ENCODE assay signal across 8 cellular contexts in genomic region chr15:20102862-20103261, GRCh38.
DNase-seq lines count a peak whose midpoint lies in the region; ATAC-seq and TF ChIP-seq lines count a peak whose summit lies in the region.
"Not testable (repeated sequence)": the region's sequence is repeated elsewhere in the genome, so short reads cannot be mapped to it uniquely, and the experiment has no call there.

No MANE protein-coding gene starts in this region.

- not testable (repeated sequence) for TF ChIP-seq EP300 in esophagus muscularis mucosa (IDR thresholded peaks at IDR 0.05)

- WGBS in H9 (ENCODE audit: extremely low coverage, insufficient read length, low lambda C conversion rate), result no CpG with 5 or more reads among the region's 5 CpGs
- WGBS in esophagus muscularis mucosa, result 69% methylated on average over 3 of the region's 5 CpGs
- whole genome bisulfite sequencing in psoas muscle, 3 donors, result 62 to 81% (median 73%) methylated on average over 4 to 5 of the region's 5 CpGs

- not testable (repeated sequence) for TF ChIP-seq POLR2A in esophagus muscularis mucosa (IDR thresholded peaks at IDR 0.05; ENCODE audit: low read depth)

- not testable (repeated sequence) for H2AFZ ChIP-seq in H9 (ENCODE audit: low read length)

- H3K27me3 Mint-ChIP-seq in H9 (ENCODE audit: low read depth); activated CD4-positive, alpha-beta T cell treated with anti-CD3 and anti-CD28 coated beads, Interleukin-2, amount 10 ng/mL, durations not matched to agents 24 days and 14 days: not testable (repeated sequence)

- not testable (repeated sequence) for H3K27me3 ChIP-seq in H9 (ENCODE audit: insufficient read depth, low read length); esophagus muscularis mucosa; right atrium auricular region; psoas muscle (ENCODE audit: insufficient read depth in 3 of 3, low read length in 2 of 3); upper lobe of right lung

- not testable (repeated sequence) for H3K56ac ChIP-seq in H9 (ENCODE audit: insufficient read length, low read depth, low read length)

- not testable (repeated sequence) for H4K20me1 ChIP-seq in H9 (ENCODE audit: control insufficient read depth, insufficient read depth, insufficient read length)

- H3K79me2 ChIP-seq in H9 (ENCODE audit: insufficient read depth, low read length), result not testable (repeated sequence)

- not testable (repeated sequence) for H3K4me1 Mint-ChIP-seq in H9; activated CD4-positive, alpha-beta T cell treated with anti-CD3 and anti-CD28 coated beads, Interleukin-2, amount 10 ng/mL, durations not matched to agents 24 days and 14 days

- H4K8ac ChIP-seq in H9 (replicated peaks; ENCODE audit: insufficient read length, low read depth, low read length), result not testable (repeated sequence)

- not testable (repeated sequence) for H2BK12ac ChIP-seq in H9 (ENCODE audit: insufficient read length, low read depth, low read length)

- not testable (repeated sequence) for H3K9ac ChIP-seq in H9 (ENCODE audit: extremely low read depth, insufficient read length, low read length)

- not testable (repeated sequence) for H3K36me3 ChIP-seq in esophagus muscularis mucosa; right atrium auricular region; mucosa of descending colon (ENCODE audit: low read depth); psoas muscle (ENCODE audit: insufficient read depth in 1 of 2, low read depth in 1 of 2); upper lobe of right lung

- not testable (repeated sequence) for H2BK120ac ChIP-seq in H9 (ENCODE audit: low read depth, low read length, poor library complexity, severe bottlenecking)

- not testable (repeated sequence) for H2BK15ac ChIP-seq in H9 (ENCODE audit: low read depth, low read length)

- not testable (repeated sequence) for TF ChIP-seq CTCF in H9 (conservative IDR thresholded peaks at IDR 0.05); esophagus muscularis mucosa (IDR thresholded peaks at IDR 0.05); right atrium auricular region (IDR thresholded peaks at IDR 0.05); mucosa of descending colon (IDR thresholded peaks at IDR 0.05); psoas muscle (IDR thresholded peaks at IDR 0.05); upper lobe of right lung (IDR thresholded peaks at IDR 0.05)

- H3K4me1 ChIP-seq in H9 (ENCODE audit: insufficient read depth, low read length); esophagus muscularis mucosa; right atrium auricular region; mucosa of descending colon (ENCODE audit: low read depth); psoas muscle; upper lobe of right lung: not testable (repeated sequence)

- peak; percentile 24 for DNase-seq in H9
- DNase-seq in activated CD4-positive, alpha-beta T cell treated with anti-CD3 and anti-CD28 coated beads, Interleukin-2, amount 10 ng/mL, durations not matched to agents 24 days and 14 days, result peak; percentile 54
- DNase-seq in activated effector memory CD4-positive, alpha-beta T cell treated with anti-CD3 and anti-CD28 coated beads, Interleukin-2, amount 50 U/mL, for 16 hours, result peak; percentile 60
- peak; percentile 42 for DNase-seq in esophagus muscularis mucosa (ENCODE audit: extremely low spot score)
- DNase-seq in right atrium auricular region (ENCODE audit: low spot score), result peak; percentile 59
- DNase-seq in mucosa of descending colon, result peak; percentile 1 to 70 (median 45)
- peak; percentile 30 to 66 for DNase-seq in psoas muscle
- peak; percentile 87 for DNase-seq in upper lobe of right lung

- H3K4ac ChIP-seq in H9 (ENCODE audit: low read depth, low read length), result not testable (repeated sequence)

- H3K9me3 Mint-ChIP-seq in H9; activated CD4-positive, alpha-beta T cell treated with anti-CD3 and anti-CD28 coated beads, Interleukin-2, amount 10 ng/mL, durations not matched to agents 24 days and 14 days: not testable (repeated sequence)

- intact Hi-C loops in activated CD4-positive, alpha-beta T cell treated with anti-CD3 and anti-CD28 coated beads, Interleukin-2, amount 10 ng/mL, durations not matched to agents 24 days and 14 days (cut with micrococcal nuclease); esophagus muscularis mucosa (cut with DNase I); mucosa of descending colon (cut with DNase I, micrococcal nuclease); psoas muscle (cut with DNase I); upper lobe of right lung (cut with DNase I): not testable (repeated sequence)

- H2AK5ac ChIP-seq in H9 (ENCODE audit: insufficient read length, low read length), result not testable (repeated sequence)

- H3K23ac ChIP-seq in H9 (ENCODE audit: insufficient read length, low read depth, low read length), result not testable (repeated sequence)

- not testable (repeated sequence) for H3K14ac ChIP-seq in H9 (ENCODE audit: insufficient read depth, low read length)

- H3K4me2 ChIP-seq in H9 (ENCODE audit: insufficient read depth, insufficient read length, low read length), result not testable (repeated sequence)

- not testable (repeated sequence) for H3K9me3 ChIP-seq in H9 (ENCODE audit: control insufficient read depth, low read depth, low read length); esophagus muscularis mucosa; right atrium auricular region; mucosa of descending colon; psoas muscle; upper lobe of right lung

- H2BK5ac ChIP-seq in H9 (ENCODE audit: insufficient read length, low read length), result not testable (repeated sequence)

- not testable (repeated sequence) for H3K36me3 Mint-ChIP-seq in H9 (ENCODE audit: insufficient read depth in 1 of 3, low read depth in 3 of 3); activated CD4-positive, alpha-beta T cell treated with anti-CD3 and anti-CD28 coated beads, Interleukin-2, amount 10 ng/mL, durations not matched to agents 24 days and 14 days (ENCODE audit: low read depth)

- not testable (repeated sequence) for H3K27ac ChIP-seq in H9 (ENCODE audit: insufficient read length, low read depth, low read length); esophagus muscularis mucosa (replicated peaks in 1 of 4); right atrium auricular region; psoas muscle; upper lobe of right lung

- H4K5ac ChIP-seq in H9 (ENCODE audit: insufficient read length, low read depth, low read length), result not testable (repeated sequence)

- not testable (repeated sequence) for H3K4me3 ChIP-seq in esophagus muscularis mucosa, right atrium auricular region, mucosa of descending colon, psoas muscle, upper lobe of right lung

- H4K91ac ChIP-seq in H9 (ENCODE audit: insufficient read length, low read depth, low read length), result not testable (repeated sequence)

- H3K4me3 Mint-ChIP-seq in H9; activated CD4-positive, alpha-beta T cell treated with anti-CD3 and anti-CD28 coated beads, Interleukin-2, amount 10 ng/mL, durations not matched to agents 24 days and 14 days: not testable (repeated sequence)

- H2BK20ac ChIP-seq in H9 (ENCODE audit: low read depth, low read length, poor library complexity, severe bottlenecking), result not testable (repeated sequence)

- not testable (repeated sequence) for H3K23me2 ChIP-seq in H9 (ENCODE audit: insufficient read length, low read depth, low read length, poor library complexity, severe bottlenecking)

- H3K27ac Mint-ChIP-seq in H9; activated CD4-positive, alpha-beta T cell treated with anti-CD3 and anti-CD28 coated beads, Interleukin-2, amount 10 ng/mL, durations not matched to agents 24 days and 14 days: not testable (repeated sequence)

- not testable (repeated sequence) for ATAC-seq in mucosa of descending colon, psoas muscle, upper lobe of right lung

- H3K18ac ChIP-seq in H9 (ENCODE audit: insufficient read length, low read depth, low read length), result not testable (repeated sequence)

- not testable (repeated sequence) for H3K79me1 ChIP-seq in H9 (ENCODE audit: insufficient read depth, low read depth, low read length, poor library complexity, severe bottlenecking)

- not testable (repeated sequence) for H3T11ph ChIP-seq in H9 (ENCODE audit: low read length)

Comparison
In these comparisons a context has a peak if more than half of its experiments do, and no peak if none do; other contexts are left out.
1. DNase-seq: peak in every context shown above with its lines; median percentile 87 in upper lobe of right lung; 60 in activated effector memory CD4-positive, alpha-beta T cell treated with anti-CD3 and anti-CD28 coated beads, Interleukin-2, amount 50 U/mL, for 16 hours; 59 in right atrium auricular region; 54 in activated CD4-positive, alpha-beta T cell treated with anti-CD3 and anti-CD28 coated beads, Interleukin-2, amount 10 ng/mL, durations not matched to agents 24 days and 14 days; 48 in psoas muscle; 45 in mucosa of descending colon; 42 in esophagus muscularis mucosa; 24 in H9.